13 cellular contexts compared by ENCODE assay signal in genomic region chr12:68420225-68421008, GRCh38.
DNase-seq lines count a peak whose midpoint lies in the region; ATAC-seq and TF ChIP-seq lines count a peak whose summit lies in the region.
"Had no signal": no experiment of that assay in that cellular context is flagged by ENCODE, and none has a peak within 500 bp of the region (broad histone marks: within the 10 kb centered on the region; RNA-seq: fewer than 3 reads in every experiment).

No MANE protein-coding gene starts in this region.

- H3K4me1 ChIP-seq in ACC112 (ENCODE audit: control insufficient read depth, insufficient read depth, low read length, unreplicated experiment) (peaks cover 21% of the 10 kb centered on the region), osteoblast (ENCODE audit: insufficient read depth, low read length) (peaks cover 40% of the 10 kb centered on the region)

- H4K20me1 ChIP-seq in osteoblast (ENCODE audit: insufficient read depth, low read length), result no peaks in the 10 kb centered on the region

- DNase-seq in M059J (ENCODE audit: low read depth) (peak; percentile 70), fibroblast of gingiva (ENCODE audit: low read depth) (peak; percentile 35), osteoblast (ENCODE audit: insufficient read length, low spot score, missing footprints) (peak; percentile 75), GDM1 (lab: John Stamatoyannopoulos, UW) (no peak), SHP77 treated with DMSO at 0.1 percent for 48 hours (lab: John Stamatoyannopoulos, UW) (no peak), NCI-H524 (lab: John Stamatoyannopoulos, UW) (no peak)
- DNase-seq: glutamatergic neuron, PC-9 had no signal

- no peaks in the 10 kb centered on the region for H3K9me3 ChIP-seq in osteoblast (ENCODE audit: low read depth, low read length)

- H3K27me3 ChIP-seq in ACC112 (ENCODE audit: insufficient read depth, low read length), result no peaks in the 10 kb centered on the region
- H3K27me3 ChIP-seq in osteoblast (ENCODE audit: insufficient read depth, low read length), result no peaks in the 10 kb centered on the region

- no peak for ATAC-seq in HG02571 (IDR thresholded peaks at IDR 0.05; ENCODE audit: unreplicated experiment)
- ATAC-seq: GM12878 had no signal

- peak overlapping the region; percentile 51 for H3K27ac ChIP-seq in ACC112 (ENCODE audit: low read depth, low read length)
- H3K27ac ChIP-seq in osteoblast (ENCODE audit: low read depth, low read length), result peak overlapping the region; percentile 73
- H3K27ac ChIP-seq: C4-2B, PC-9, VCaP had no signal

- H3K79me2 ChIP-seq in ACC112 (ENCODE audit: control insufficient read depth, insufficient read depth, low read length, unreplicated experiment), result no peaks in the 10 kb centered on the region
- H3K79me2 ChIP-seq in osteoblast (ENCODE audit: insufficient read depth, low read length), result no peaks in the 10 kb centered on the region

- H3K4me2 ChIP-seq in osteoblast (ENCODE audit: insufficient read depth, low read length), result peak overlapping the region; percentile 69
- H3K4me2 ChIP-seq: PC-9 had no signal

- H3K36me3 ChIP-seq in ACC112 (ENCODE audit: insufficient read depth, low read length) (no peaks in the 10 kb centered on the region), osteoblast (ENCODE audit: insufficient read depth, low read length) (no peaks in the 10 kb centered on the region)

- H2AFZ ChIP-seq in ACC112 (ENCODE audit: low read length, unreplicated experiment), result peak overlapping the region; percentile 87
- H2AFZ ChIP-seq in osteoblast (ENCODE audit: low read length), result peak overlapping the region; percentile 24
- H2AFZ ChIP-seq: PC-9 had no signal

- TF ChIP-seq CTCF in osteoblast (IDR thresholded peaks at IDR 0.05; ENCODE audit: extremely low read depth, low read depth, low read length), result no peak

- peak overlapping the region; percentile 62 for H3K4me3 ChIP-seq in ACC112 (ENCODE audit: low read depth, low read length)
- peak overlapping the region; percentile 31 for H3K4me3 ChIP-seq in osteoblast (ENCODE audit: insufficient read depth, low read length)
- H3K4me3 ChIP-seq: GM12878, PC-9 had no signal

Comparison
In these comparisons a context has a peak if more than half of its experiments do, and no peak if none do; other contexts are left out.
1. DNase-seq: peak in M059J (single experiment), fibroblast of gingiva (single experiment) and osteoblast (single experiment); none in GDM1 (single experiment), SHP77 treated with DMSO at 0.1 percent for 48 hours (single experiment) and NCI-H524 (0 of 2).